In genomic region chr7:107661865-107662379, GRCh38 we compare ENCODE assay signal across 9 cellular contexts. TPM values are rescaled to one million over a fixed set of nuclear protein-coding genes. Genes with fewer than 3 reads are reported as not detected.
DNase-seq lines count a peak whose midpoint lies in the region; ATAC-seq, FAIRE-seq and TF ChIP-seq lines count a peak whose summit lies in the region.
"Had no signal": no experiment of that assay in that cellular context is flagged by ENCODE, and none has a peak within 500 bp of the region (broad histone marks: within the 10 kb centered on the region; RNA-seq: fewer than 3 reads in every experiment).

No MANE protein-coding gene starts in this region.

- no peaks in the 10 kb centered on the region for H4K20me1 ChIP-seq in astrocyte (ENCODE audit: insufficient read depth, low read length)

- 12 to 13% methylated on average over 20 of the region's 20 CpGs for WGBS in lung, 2 donors
- WGBS in aorta, 2 donors, result 15 to 18% methylated on average over 17 to 20 of the region's 20 CpGs

- no peaks in the 10 kb centered on the region for H3K79me2 ChIP-seq in astrocyte (ENCODE audit: insufficient read depth, low read length)

- peaks cover 8% of the 10 kb centered on the region for H3K4me1 Mint-ChIP-seq in astrocyte (ENCODE audit: low read depth, unreplicated experiment)

- peaks cover 2% of the 10 kb centered on the region for H3K36me3 Mint-ChIP-seq in astrocyte (ENCODE audit: low read depth, unreplicated experiment)

- TF ChIP-seq CTCF in left ventricle myocardium inferior (IDR thresholded peaks at IDR 0.05; ENCODE audit: borderline replicate concordance) (no peak), astrocyte (IDR thresholded peaks at IDR 0.05; ENCODE audit: insufficient read depth, low read depth, low read length) (no peak), lung (IDR thresholded peaks at IDR 0.05; ENCODE audit: control extremely low read depth, extremely low read depth) (no peak)

- H3K27ac Mint-ChIP-seq in astrocyte (ENCODE audit: unreplicated experiment), result no peak overlapping the region

- H3K9me3 ChIP-seq in left ventricle myocardium inferior (replicated peaks) (no peaks in the 10 kb centered on the region), astrocyte (ENCODE audit: insufficient read depth, low read depth, low read length) (no peaks in the 10 kb centered on the region), lung (ENCODE audit: control insufficient read depth in 2 of 2, insufficient read depth in 1 of 2, low read length in 1 of 2) (no peaks in the 10 kb centered on the region), aorta (ENCODE audit: control insufficient read depth, low read length) (no peaks in the 10 kb centered on the region)

- H3K4me3 Mint-ChIP-seq in astrocyte (ENCODE audit: unreplicated experiment), result peak overlapping the region; percentile 82

- DNase-seq in left ventricle myocardium inferior (no peak), left ventricle myocardium superior (no peak), astrocyte (ENCODE audit: low read depth) (no peak), lung (ENCODE audit: low spot score) (no peak), aorta (no peak), KG1 (lab: John Stamatoyannopoulos, UW) (no peak)
- DNase-seq in stimulated activated CD4-positive, alpha-beta T cell treated with anti-CD3 and anti-CD28 coated beads, Interleukin-15, amount 100 ng/mL, for 24 hours, result no peak

- FAIRE-seq in astrocyte (lab: Jason Lieb, UNC), result no peak

- peaks cover 39% of the 10 kb centered on the region for H3K27me3 Mint-ChIP-seq in astrocyte (ENCODE audit: low read depth, unreplicated experiment)

- H3K4me3 ChIP-seq in left ventricle myocardium inferior, result peak overlapping the region; percentile 71
- H3K4me3 ChIP-seq in astrocyte (ENCODE audit: insufficient read depth, low read depth, low read length), result peak overlapping the region; percentile 68
- peak overlapping the region; percentile 44 for H3K4me3 ChIP-seq in lung
- peak overlapping the region; percentile 7 to 31 for H3K4me3 ChIP-seq in aorta (ENCODE audit: low read length in 2 of 2)

- peak overlapping the region; percentile 99 for H3K4me2 ChIP-seq in astrocyte (ENCODE audit: low read length)

- H3K4me1 ChIP-seq in left ventricle myocardium inferior, result peaks cover 18% of the 10 kb centered on the region
- peaks cover 18% of the 10 kb centered on the region for H3K4me1 ChIP-seq in astrocyte (ENCODE audit: insufficient read depth, low read length)
- H3K4me1 ChIP-seq in lung (ENCODE audit: control insufficient read depth in 2 of 2, insufficient read depth in 2 of 2, low read length in 2 of 2), result peaks cover 0 to 14% of the 10 kb centered on the region in 2 donors
- H3K4me1 ChIP-seq in aorta (ENCODE audit: control insufficient read depth in 1 of 2, insufficient read depth in 2 of 2, low read length in 2 of 2), result no peaks in the 10 kb centered on the region

- H3K36me3 ChIP-seq in left ventricle myocardium inferior (no peaks in the 10 kb centered on the region), astrocyte (ENCODE audit: insufficient read depth, low read length) (no peaks in the 10 kb centered on the region), lung (ENCODE audit: control insufficient read depth in 2 of 2, insufficient read depth in 2 of 2, low read length in 2 of 2) (no peaks in the 10 kb centered on the region), aorta (ENCODE audit: control insufficient read depth in 1 of 2, insufficient read depth in 2 of 2, low read length in 1 of 2) (no peaks in the 10 kb centered on the region)

- intact Hi-C loops in left ventricle myocardium inferior (cut with micrococcal nuclease), result no loop called here
- intact Hi-C loops in left ventricle myocardium superior (cut with micrococcal nuclease), result no loop called here
- intact Hi-C loops in aorta (cut with DNase I), result no loop called here

- no peak overlapping the region for H3K27ac ChIP-seq in left ventricle myocardium inferior (replicated peaks)
- no peak overlapping the region for H3K27ac ChIP-seq in astrocyte (ENCODE audit: low read depth, low read length)
- H3K27ac ChIP-seq in lung (ENCODE audit: low read depth in 1 of 2, low read length in 1 of 2), result no peak overlapping the region
- H3K27ac ChIP-seq in aorta (ENCODE audit: low read depth in 1 of 2, low read length in 2 of 2), result no peak overlapping the region

- no peak overlapping the region for H3K9ac ChIP-seq in astrocyte (ENCODE audit: low read length)

- peaks cover 28% of the 10 kb centered on the region for H3K27me3 ChIP-seq in left ventricle myocardium inferior (ENCODE audit: low read depth)
- H3K27me3 ChIP-seq in astrocyte (ENCODE audit: insufficient read depth, low read length), result peaks cover 23% of the 10 kb centered on the region
- no peaks in the 10 kb centered on the region for H3K27me3 ChIP-seq in lung (ENCODE audit: control insufficient read depth, insufficient read depth)
- H3K27me3 ChIP-seq in aorta (ENCODE audit: control insufficient read depth in 1 of 2, insufficient read depth in 2 of 2, low read length in 1 of 2), result no peaks in the 10 kb centered on the region

- ATAC-seq in left ventricle myocardium superior, result no peak
- ATAC-seq in lung (ENCODE audit: insufficient read depth, low FRiP score), result no peak
- no peak for ATAC-seq in aorta (ENCODE audit: low FRiP score)
- ATAC-seq in GM18870 (IDR thresholded peaks at IDR 0.05; ENCODE audit: unreplicated experiment), result no peak

- H2AFZ ChIP-seq in astrocyte (ENCODE audit: low read depth, low read length), result peak overlapping the region; percentile 84

- no peaks in the 10 kb centered on the region for H3K9me3 Mint-ChIP-seq in astrocyte (ENCODE audit: unreplicated experiment)

RNA-seq across cellular contexts. Expression of gene SLC26A4, which starts 1.3 kb away (rescaled TPM):
- total RNA-seq in left ventricle myocardium inferior, result 0.41 TPM
- 0.40 TPM for total RNA-seq in left ventricle myocardium superior
- total RNA-seq in astrocyte, result 0.57 and 0.91 TPM in 2 replicates
- total RNA-seq in lung, result 1 to 10 TPM; 2.2 to 5.1 TPM
- polyA plus RNA-seq in lung, result 1 to 10 TPM in 1 of 2 donors, under 1 TPM in 1; 0.28 to 8.7 TPM
- 1 to 10 TPM; 2.3 to 3.5 TPM for total RNA-seq in aorta
- polyA plus RNA-seq in aorta, result 1 to 10 TPM; 1.4 to 2.9 TPM
- total RNA-seq: mononuclear cell had no signal

Comparison
In these comparisons a context has a peak if more than half of its experiments do, and no peak if none do; other contexts are left out.
1. H3K4me3 ChIP-seq: peak in every context shown above with its lines; median percentile 71 in left ventricle myocardium inferior; 68 in astrocyte; 44 in lung; 19 in aorta.